8 cellular contexts compared by ENCODE assay signal in the genomic region with DNA sequence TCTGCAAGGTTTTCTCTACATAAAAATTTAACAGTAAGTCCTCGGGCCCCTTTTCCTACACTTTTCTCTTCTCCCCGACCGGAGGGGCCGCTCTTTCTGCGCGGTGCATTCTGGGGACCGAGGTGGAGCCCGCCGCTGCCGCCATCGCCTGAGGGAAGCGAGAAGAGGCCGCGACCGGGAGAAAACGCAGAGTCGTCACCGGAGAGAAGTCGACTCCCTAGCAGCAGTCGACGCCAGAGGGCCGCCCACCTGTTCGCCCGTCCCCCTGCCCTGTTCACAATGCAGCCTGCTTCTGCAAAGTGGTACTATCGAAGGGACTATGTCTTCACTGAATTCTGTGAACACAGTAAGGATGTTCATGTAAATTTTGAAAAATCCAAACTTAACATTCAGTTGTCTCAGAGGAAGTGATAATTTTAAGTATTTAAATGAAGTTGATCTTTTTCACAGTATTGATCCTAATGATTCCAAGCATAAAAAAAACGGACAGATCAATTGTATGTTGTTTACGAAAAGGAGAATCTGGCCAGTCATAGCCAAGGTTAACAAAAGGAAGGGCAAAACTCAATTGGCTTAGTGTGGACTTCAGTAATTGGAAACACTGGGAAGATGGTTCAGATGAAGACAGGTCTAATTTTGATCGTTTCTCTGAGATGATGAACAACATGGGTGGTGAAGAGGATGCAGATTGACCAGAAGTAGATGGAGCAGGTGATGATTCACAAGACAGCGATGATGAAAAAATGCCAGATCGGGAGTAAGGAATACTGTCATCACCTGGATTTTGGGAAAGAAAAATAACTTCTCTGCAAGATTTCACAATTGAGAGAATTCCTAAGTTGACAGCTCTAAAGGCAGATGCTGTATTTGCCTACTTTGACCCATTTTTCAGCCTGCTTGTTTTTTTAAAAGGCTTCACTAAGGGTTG. TPM values are rescaled to one million over a fixed set of nuclear protein-coding genes. Genes with fewer than 3 reads are reported as not detected.
A peak's percentile ranks its signal among the peaks of the same experiment; 100 is the strongest.
DNase-seq lines count a peak whose midpoint lies in the region; ATAC-seq and TF ChIP-seq lines count a peak whose summit lies in the region.

No MANE protein-coding gene starts in this region.

- no peak for ATAC-seq in GM21528 (IDR thresholded peaks at IDR 0.05; ENCODE audit: low FRiP score, unreplicated experiment)
- ATAC-seq in GM18519 (IDR thresholded peaks at IDR 0.05; ENCODE audit: low FRiP score, unreplicated experiment): no peak

- H3K4me3 ChIP-seq in GM12875 (ENCODE audit: low read depth, low read length) (peak overlapping the region; percentile 13), mononuclear cell (ENCODE audit: low read length) (peak overlapping the region; percentile 14)

- peak; percentile 47 to 53 for DNase-seq in activated CD4-positive, alpha-beta T cell treated with anti-CD3 and anti-CD28 coated beads, Interleukin-2, amount 50 U/mL, for 4 hours
- DNase-seq in dermis blood vessel endothelial cell: peak; percentile 28
- DNase-seq in stimulated activated CD8-positive, alpha-beta memory T cell treated with anti-CD3 and anti-CD28 coated beads, Interleukin-7, amount 100 ng/mL, for 4 hours (ENCODE audit: low read depth in 2 of 2): peak; percentile 9 to 50
- no peak for DNase-seq in NCI-H1417 treated with DMSO at 0.1 percent for 48 hours (lab: John Stamatoyannopoulos, UW)

- peaks cover 9% of the 10 kb centered on the region for H3K4me1 ChIP-seq in mononuclear cell (ENCODE audit: insufficient read depth, low read length)

- H3K27me3 ChIP-seq in mononuclear cell (ENCODE audit: insufficient read depth, low read length): no peaks in the 10 kb centered on the region

- H3K9me3 ChIP-seq in mononuclear cell (ENCODE audit: low read depth, low read length): no peaks in the 10 kb centered on the region

- TF ChIP-seq CTCF in GM12875 (IDR thresholded peaks at IDR 0.05; ENCODE audit: borderline replicate concordance, insufficient read depth, low read depth, low read length): 0 out of 2 replicates have a peak, but pooled peaks have one; percentile 1

RNA-seq across cellular contexts. Expression of a gene that starts 55.8 kb away (rescaled TPM):
- total RNA-seq in dermis blood vessel endothelial cell (7.3 and 11.7 TPM in 2 replicates), mononuclear cell (4.4 TPM)
